In the genomic region with DNA sequence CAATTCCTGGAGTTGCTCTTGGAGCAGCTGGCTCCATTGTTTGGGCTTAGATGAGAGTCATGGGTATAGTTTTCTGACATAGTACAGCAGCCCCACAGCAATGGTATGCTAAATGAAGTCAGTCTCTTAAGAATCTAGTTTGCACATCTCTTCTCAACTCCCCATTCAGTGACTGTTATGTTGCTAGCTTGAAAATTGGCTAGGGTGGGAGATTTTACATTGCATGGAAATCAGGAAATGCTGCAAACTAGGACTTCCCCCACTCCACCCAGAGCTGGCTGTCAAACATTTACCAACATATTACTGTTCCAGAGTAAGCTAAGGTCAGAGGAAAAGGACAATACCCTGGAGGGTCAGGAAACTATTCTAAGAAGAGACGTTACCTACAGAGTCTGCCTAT, we compare ENCODE assay signal across 17 cellular contexts. TPM values are rescaled to one million over a fixed set of nuclear protein-coding genes. Genes with fewer than 3 reads are reported as not detected.
A peak's percentile ranks its signal among the peaks of the same experiment; 100 is the strongest.
DNase-seq lines count a peak whose midpoint lies in the region; ATAC-seq lines count a peak whose summit lies in the region.
"Had no signal": no experiment of that assay in that cellular context is flagged by ENCODE, and none has a peak within 500 bp of the region (broad histone marks: within the 10 kb centered on the region; RNA-seq: fewer than 3 reads in every experiment).

No MANE protein-coding gene starts in this region.

- H3K4me3 ChIP-seq in rectal smooth muscle tissue (ENCODE audit: low read length) = no peak overlapping the region
- H3K4me3 ChIP-seq: vagina had no signal

- no peaks in the 10 kb centered on the region for H3K27me3 ChIP-seq in rectal smooth muscle tissue (ENCODE audit: control insufficient read depth, insufficient read depth, low read length)
- H3K27me3 ChIP-seq: vagina had no signal

- H3K9ac ChIP-seq in rectal smooth muscle tissue (ENCODE audit: low read length) = no peak overlapping the region

- in situ Hi-C loops in ACHN (cut with HindIII; ENCODE audit: low pct_ligation_motif_present, low pct_unique_long_range_greater_than_20kb, low sequenced_read_pairs) = no loop called here

- ATAC-seq in esophagus mucosa = peak; percentile 48
- ATAC-seq: activated T-helper 17 cell treated with anti-CD3 and anti-CD28 coated beads, Interleukin-2, amount 50 U/mL, for 72 hours; stimulated activated naive CD8-positive, alpha-beta T cell treated with anti-CD3 and anti-CD28 coated beads, Interleukin-15, Interleukin-2, amounts not matched to agents 100 U/mL and 50 U/mL, for 24 hours had no signal

- DNase-seq in HuH-7.5 (ENCODE audit: low spot score) (peak; percentile 47), left kidney (ENCODE audit: low read depth, low spot score) (peak; percentile 39), NCI-H187 (lab: John Stamatoyannopoulos, UW) (no peak), ACHN (no peak), NCI-H2171 (lab: John Stamatoyannopoulos, UW) (no peak)
- DNase-seq in activated CD4-positive, alpha-beta T cell treated with anti-CD3 and anti-CD28 coated beads, Interleukin-2, amount 50 U/mL, for 1 hour = no peak
- DNase-seq: amniotic stem cell; erythroblast; H7; hypothalamus; NCI-H2029 treated with DMSO at 0.1 percent for 48 hours; stimulated activated naive CD8-positive, alpha-beta T cell treated with anti-CD3 and anti-CD28 coated beads, Interleukin-15, Interleukin-2, amounts not matched to agents 100 U/mL and 50 U/mL, for 24 hours; SW 1271 had no signal

- H3K27ac ChIP-seq in rectal smooth muscle tissue (ENCODE audit: low read depth, low read length) = peak overlapping the region; percentile 75
- H3K27ac ChIP-seq: vagina had no signal

- peaks cover 20% of the 10 kb centered on the region for H3K4me1 ChIP-seq in rectal smooth muscle tissue (ENCODE audit: control insufficient read depth, insufficient read depth, low read length)
- H3K4me1 ChIP-seq: vagina had no signal

- no peaks in the 10 kb centered on the region for H3K36me3 ChIP-seq in rectal smooth muscle tissue (ENCODE audit: control insufficient read depth, insufficient read depth, low read length)
- H3K36me3 ChIP-seq: vagina had no signal

RNA-seq across cellular contexts. Expression of a gene that starts 17.6 kb away (rescaled TPM):
- 47.4 TPM for total RNA-seq in esophagus mucosa

Comparison
In these comparisons a context has a peak if more than half of its experiments do, and no peak if none do; other contexts are left out.
1. DNase-seq: peak in HuH-7.5 (single experiment) and left kidney (single experiment); none in NCI-H187 (0 of 2), activated CD4-positive, alpha-beta T cell treated with anti-CD3 and anti-CD28 coated beads, Interleukin-2, amount 50 U/mL, for 1 hour (single experiment), ACHN (single experiment) and NCI-H2171 (single experiment).